ENCODE assay signal across 17 cellular contexts in genomic region chr10:130185591-130185990, GRCh38. TPM values are rescaled to one million over a fixed set of nuclear protein-coding genes. Genes with fewer than 3 reads are reported as not detected.
A peak's percentile ranks its signal among the peaks of the same experiment; 100 is the strongest.
DNase-seq lines count a peak whose midpoint lies in the region; ATAC-seq, FAIRE-seq and TF ChIP-seq lines count a peak whose summit lies in the region.
"Had no signal": no experiment of that assay in that cellular context is flagged by ENCODE, and none has a peak within 500 bp of the region (broad histone marks: within the 10 kb centered on the region; RNA-seq: fewer than 3 reads in every experiment).

No MANE protein-coding gene starts in this region.

- H3K36me3 ChIP-seq in gastroesophageal sphincter = peaks cover 0 to 75% of the 10 kb centered on the region in 2 donors

- whole genome bisulfite sequencing in gastroesophageal sphincter (ENCODE audit: low coverage in 1 of 2), 2 donors = 83 to 86% methylated on average over 6 to 9 of the region's 11 CpGs

- peaks cover 4% of the 10 kb centered on the region for H3K27me3 ChIP-seq in gastroesophageal sphincter

- no peaks in the 10 kb centered on the region for H3K9me3 Mint-ChIP-seq in activated naive CD8-positive, alpha-beta T cell (ENCODE audit: low read depth)
- H3K9me3 Mint-ChIP-seq in activated naive CD8-positive, alpha-beta T cell treated with anti-CD3 and anti-CD28 coated beads, Interleukin-2, amount 50 U/mL, for 24 hours = no peaks in the 10 kb centered on the region
- H3K9me3 Mint-ChIP-seq in effector memory CD8-positive, alpha-beta T cell = no peaks in the 10 kb centered on the region
- no peaks in the 10 kb centered on the region for H3K9me3 Mint-ChIP-seq in nephron progenitor cell
- peaks cover 0 to 2% of the 10 kb centered on the region in 2 donors for H3K9me3 Mint-ChIP-seq in stimulated activated naive B cell treated with anti-CD40 and anti-IgM and Interleukin-4, amounts not matched to agents 10 μg/mL and 1 μg/mL and 100 μg/mL, for 72 hours
- H3K9me3 Mint-ChIP-seq: CD8-positive, alpha-beta T cell; HFFc6 had no signal

- H3K4me1 Mint-ChIP-seq in activated naive CD8-positive, alpha-beta T cell (ENCODE audit: low read depth) = no peaks in the 10 kb centered on the region
- H3K4me1 Mint-ChIP-seq in activated naive CD8-positive, alpha-beta T cell treated with anti-CD3 and anti-CD28 coated beads, Interleukin-2, amount 50 U/mL, for 24 hours = peaks cover 3% of the 10 kb centered on the region
- peaks cover 0 to 4% of the 10 kb centered on the region in 2 donors for H3K4me1 Mint-ChIP-seq in effector memory CD8-positive, alpha-beta T cell (ENCODE audit: low read depth in 2 of 2)
- peaks cover 12% of the 10 kb centered on the region for H3K4me1 Mint-ChIP-seq in nephron progenitor cell
- H3K4me1 Mint-ChIP-seq in stimulated activated naive B cell treated with anti-CD40 and anti-IgM and Interleukin-4, amounts not matched to agents 10 μg/mL and 1 μg/mL and 100 μg/mL, for 72 hours = peaks cover 8 to 17% of the 10 kb centered on the region in 2 donors

- TF ChIP-seq CTCF in nephron progenitor cell (IDR thresholded peaks at IDR 0.05) (no peak), gastroesophageal sphincter (IDR thresholded peaks at IDR 0.05) (no peak), D721Med (IDR thresholded peaks at IDR 0.05; ENCODE audit: insufficient read depth, missing control alignments) (no peak)

- H3K27ac ChIP-seq in gastroesophageal sphincter = no peak overlapping the region

- no peaks in the 10 kb centered on the region for H3K9me3 ChIP-seq in gastroesophageal sphincter
- H3K9me3 ChIP-seq: Caco-2 had no signal

- DNase-seq in activated naive CD8-positive, alpha-beta T cell treated with anti-CD3 and anti-CD28 coated beads, Interleukin-2, amount 50 U/mL, for 24 hours = no peak
- no peak for DNase-seq in effector memory CD8-positive, alpha-beta T cell
- no peak for DNase-seq in nephron progenitor cell
- DNase-seq in stimulated activated naive B cell treated with anti-CD40 and anti-IgM and Interleukin-4, amounts not matched to agents 10 μg/mL and 1 μg/mL and 100 μg/mL, for 72 hours = no peak
- no peak for DNase-seq in anterior cingulate cortex (lab: John Stamatoyannopoulos, UW)
- DNase-seq in D721Med (ENCODE audit: insufficient read length, low spot score) = no peak
- DNase-seq: Caco-2; CD8-positive, alpha-beta T cell; DMS53; GF-D8; HCEC 1CT; HFFc6 had no signal

- H3K27ac Mint-ChIP-seq in activated naive CD8-positive, alpha-beta T cell = peak overlapping the region; percentile 28
- no peak overlapping the region for H3K27ac Mint-ChIP-seq in activated naive CD8-positive, alpha-beta T cell treated with anti-CD3 and anti-CD28 coated beads, Interleukin-2, amount 50 U/mL, for 24 hours
- H3K27ac Mint-ChIP-seq in effector memory CD8-positive, alpha-beta T cell = peak overlapping the region; percentile 41 to 44
- H3K27ac Mint-ChIP-seq in nephron progenitor cell = peak overlapping the region; percentile 75
- peak overlapping the region; percentile 26 for H3K27ac Mint-ChIP-seq in stimulated activated naive B cell treated with anti-CD40 and anti-IgM and Interleukin-4, amounts not matched to agents 10 μg/mL and 1 μg/mL and 100 μg/mL, for 72 hours
- H3K27ac Mint-ChIP-seq: CD8-positive, alpha-beta T cell; HFFc6 had no signal

- no peak for FAIRE-seq in D721Med (lab: Jason Lieb, UNC)
- FAIRE-seq: A204.1, GM18507 had no signal

- peaks cover 5% of the 10 kb centered on the region for H3K36me3 Mint-ChIP-seq in activated naive CD8-positive, alpha-beta T cell
- peaks cover 22% of the 10 kb centered on the region for H3K36me3 Mint-ChIP-seq in activated naive CD8-positive, alpha-beta T cell treated with anti-CD3 and anti-CD28 coated beads, Interleukin-2, amount 50 U/mL, for 24 hours (ENCODE audit: low read depth)
- peaks cover 37% of the 10 kb centered on the region for H3K36me3 Mint-ChIP-seq in effector memory CD8-positive, alpha-beta T cell (ENCODE audit: insufficient read depth)
- H3K36me3 Mint-ChIP-seq in nephron progenitor cell (ENCODE audit: low read depth) = peaks cover 60% of the 10 kb centered on the region
- H3K36me3 Mint-ChIP-seq in stimulated activated naive B cell treated with anti-CD40 and anti-IgM and Interleukin-4, amounts not matched to agents 10 μg/mL and 1 μg/mL and 100 μg/mL, for 72 hours = peaks cover 32 to 64% of the 10 kb centered on the region in 2 donors

- no peak for TF ChIP-seq EP300 in gastroesophageal sphincter (IDR thresholded peaks at IDR 0.05)

- ATAC-seq in activated naive CD8-positive, alpha-beta T cell treated with anti-CD3 and anti-CD28 coated beads, Interleukin-2, amount 50 U/mL, for 24 hours = no peak
- no peak for ATAC-seq in effector memory CD8-positive, alpha-beta T cell (replicated peaks)
- no peak for ATAC-seq in stimulated activated naive B cell treated with anti-CD40 and anti-IgM and Interleukin-4, amounts not matched to agents 10 μg/mL and 1 μg/mL and 100 μg/mL, for 72 hours (replicated peaks)
- no peak for ATAC-seq in gastroesophageal sphincter
- ATAC-seq: CD8-positive, alpha-beta T cell had no signal

- H3K4me1 ChIP-seq in gastroesophageal sphincter = peaks cover 0 to 10% (median 2%) of the 10 kb centered on the region in 3 donors
- H3K4me1 ChIP-seq: Caco-2 had no signal

- TF ChIP-seq POLR2A in gastroesophageal sphincter (IDR thresholded peaks at IDR 0.05) = no peak

- no peak overlapping the region for H3K4me3 Mint-ChIP-seq in activated naive CD8-positive, alpha-beta T cell
- H3K4me3 Mint-ChIP-seq in activated naive CD8-positive, alpha-beta T cell treated with anti-CD3 and anti-CD28 coated beads, Interleukin-2, amount 50 U/mL, for 24 hours = no peak overlapping the region
- H3K4me3 Mint-ChIP-seq in effector memory CD8-positive, alpha-beta T cell = no peak overlapping the region
- no peak overlapping the region for H3K4me3 Mint-ChIP-seq in nephron progenitor cell
- H3K4me3 Mint-ChIP-seq in stimulated activated naive B cell treated with anti-CD40 and anti-IgM and Interleukin-4, amounts not matched to agents 10 μg/mL and 1 μg/mL and 100 μg/mL, for 72 hours = no peak overlapping the region
- H3K4me3 Mint-ChIP-seq: CD14-positive monocyte; CD8-positive, alpha-beta T cell; HFFc6 had no signal

- H3K27me3 Mint-ChIP-seq in activated naive CD8-positive, alpha-beta T cell = no peaks in the 10 kb centered on the region
- H3K27me3 Mint-ChIP-seq in activated naive CD8-positive, alpha-beta T cell treated with anti-CD3 and anti-CD28 coated beads, Interleukin-2, amount 50 U/mL, for 24 hours = no peaks in the 10 kb centered on the region
- H3K27me3 Mint-ChIP-seq in effector memory CD8-positive, alpha-beta T cell = no peaks in the 10 kb centered on the region
- H3K27me3 Mint-ChIP-seq in nephron progenitor cell (ENCODE audit: low read depth, poor library complexity) = peaks cover 7% of the 10 kb centered on the region
- no peaks in the 10 kb centered on the region for H3K27me3 Mint-ChIP-seq in stimulated activated naive B cell treated with anti-CD40 and anti-IgM and Interleukin-4, amounts not matched to agents 10 μg/mL and 1 μg/mL and 100 μg/mL, for 72 hours

- H3K4me3 ChIP-seq in gastroesophageal sphincter = no peak overlapping the region

RNA-seq across cellular contexts. Expression of gene GLRX3, which starts 49.4 kb away (rescaled TPM):
- 100 to 1,000 TPM in 1 of 4 donors, 10 to 100 TPM in 3; 42.3 to 103 (median 48.6) TPM for total RNA-seq in gastroesophageal sphincter
